1 cellular context compared by ENCODE assay signal in the genomic region with DNA sequence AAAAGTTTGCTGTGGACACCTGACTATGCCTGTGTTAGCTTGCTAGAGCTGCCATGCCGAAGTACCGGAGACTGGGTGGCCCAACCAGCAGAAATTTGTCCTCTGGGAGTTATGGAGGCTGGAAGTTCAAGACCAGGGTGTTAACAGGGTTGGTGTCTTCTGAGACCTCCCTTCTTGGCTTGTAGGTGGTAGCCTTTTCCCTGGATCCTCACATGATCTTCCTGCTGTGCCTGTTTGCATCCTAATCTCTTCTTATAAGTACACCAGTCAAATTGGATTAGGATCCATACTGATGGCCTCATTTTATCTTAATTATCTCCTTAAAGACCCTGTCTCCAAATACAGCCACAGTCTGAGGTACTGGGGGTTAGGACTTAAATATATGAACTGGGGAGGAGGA.
TF ChIP-seq lines count a peak whose summit lies in the region.

No MANE protein-coding gene starts in this region.

TF ChIP-seq in HepG2, 621 proteins besides CTCF, POLR2A, EP300 and RAD21 (continued from another document):
- TF ChIP-seq, protein P1, sequence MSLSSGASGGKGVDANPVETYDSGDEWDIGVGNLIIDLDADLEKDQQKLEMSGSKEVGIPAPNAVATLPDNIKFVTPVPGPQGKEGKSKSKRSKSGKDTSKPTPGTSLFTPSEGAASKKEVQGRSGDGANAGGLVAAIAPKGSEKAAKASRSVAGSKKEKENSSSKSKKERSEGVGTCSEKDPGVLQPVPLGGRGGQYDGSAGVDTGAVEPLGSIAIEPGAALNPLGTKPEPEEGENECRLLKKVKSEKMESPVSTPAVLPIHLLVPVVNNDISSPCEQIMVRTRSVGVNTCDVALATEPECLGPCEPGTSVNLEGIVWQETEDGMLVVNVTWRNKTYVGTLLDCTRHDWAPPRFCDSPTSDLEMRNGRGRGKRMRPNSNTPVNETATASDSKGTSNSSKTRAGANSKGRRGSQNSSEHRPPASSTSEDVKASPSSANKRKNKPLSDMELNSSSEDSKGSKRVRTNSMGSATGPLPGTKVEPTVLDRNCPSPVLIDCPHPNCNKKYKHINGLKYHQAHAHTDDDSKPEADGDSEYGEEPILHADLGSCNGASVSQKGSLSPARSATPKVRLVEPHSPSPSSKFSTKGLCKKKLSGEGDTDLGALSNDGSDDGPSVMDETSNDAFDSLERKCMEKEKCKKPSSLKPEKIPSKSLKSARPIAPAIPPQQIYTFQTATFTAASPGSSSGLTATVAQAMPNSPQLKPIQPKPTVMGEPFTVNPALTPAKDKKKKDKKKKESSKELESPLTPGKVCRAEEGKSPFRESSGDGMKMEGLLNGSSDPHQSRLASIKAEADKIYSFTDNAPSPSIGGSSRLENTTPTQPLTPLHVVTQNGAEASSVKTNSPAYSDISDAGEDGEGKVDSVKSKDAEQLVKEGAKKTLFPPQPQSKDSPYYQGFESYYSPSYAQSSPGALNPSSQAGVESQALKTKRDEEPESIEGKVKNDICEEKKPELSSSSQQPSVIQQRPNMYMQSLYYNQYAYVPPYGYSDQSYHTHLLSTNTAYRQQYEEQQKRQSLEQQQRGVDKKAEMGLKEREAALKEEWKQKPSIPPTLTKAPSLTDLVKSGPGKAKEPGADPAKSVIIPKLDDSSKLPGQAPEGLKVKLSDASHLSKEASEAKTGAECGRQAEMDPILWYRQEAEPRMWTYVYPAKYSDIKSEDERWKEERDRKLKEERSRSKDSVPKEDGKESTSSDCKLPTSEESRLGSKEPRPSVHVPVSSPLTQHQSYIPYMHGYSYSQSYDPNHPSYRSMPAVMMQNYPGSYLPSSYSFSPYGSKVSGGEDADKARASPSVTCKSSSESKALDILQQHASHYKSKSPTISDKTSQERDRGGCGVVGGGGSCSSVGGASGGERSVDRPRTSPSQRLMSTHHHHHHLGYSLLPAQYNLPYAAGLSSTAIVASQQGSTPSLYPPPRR (CRISPR knock-in tag; IDR thresholded peaks at IDR 0.05; ENCODE audit: borderline replicate concordance), result 0 out of 2 replicates have a peak, but pooled peaks have one; percentile 1
- peak; percentile 10; the same call in 1 of the 2 replicates for TF ChIP-seq RNF219 (CRISPR knock-in tag; IDR thresholded peaks at IDR 0.05)
- 0 out of 2 replicates have a peak, but pooled peaks have one; percentile 57 for TF ChIP-seq RFXAP (CRISPR knock-in tag; IDR thresholded peaks at IDR 0.05; ENCODE audit: borderline replicate concordance)
- TF ChIP-seq POLR2G (IDR thresholded peaks at IDR 0.05; ENCODE audit: low read depth, low read length), result no peak
- TF ChIP-seq SOX6 (IDR thresholded peaks at IDR 0.05), result no peak
- no peak for TF ChIP-seq SOX6 (CRISPR knock-in tag; IDR thresholded peaks at IDR 0.05)
- no peak for TF ChIP-seq DNMT3B (CRISPR knock-in tag; conservative IDR thresholded peaks at IDR 0.05)
- no peak for TF ChIP-seq AGO1 (IDR thresholded peaks at IDR 0.05; ENCODE audit: low read depth, low read length, poor library complexity, severe bottlenecking)
- 0 out of 2 replicates have a peak, but pooled peaks have one; percentile 7 for TF ChIP-seq ADNP (CRISPR knock-in tag; IDR thresholded peaks at IDR 0.05)
- TF ChIP-seq, protein P2, sequence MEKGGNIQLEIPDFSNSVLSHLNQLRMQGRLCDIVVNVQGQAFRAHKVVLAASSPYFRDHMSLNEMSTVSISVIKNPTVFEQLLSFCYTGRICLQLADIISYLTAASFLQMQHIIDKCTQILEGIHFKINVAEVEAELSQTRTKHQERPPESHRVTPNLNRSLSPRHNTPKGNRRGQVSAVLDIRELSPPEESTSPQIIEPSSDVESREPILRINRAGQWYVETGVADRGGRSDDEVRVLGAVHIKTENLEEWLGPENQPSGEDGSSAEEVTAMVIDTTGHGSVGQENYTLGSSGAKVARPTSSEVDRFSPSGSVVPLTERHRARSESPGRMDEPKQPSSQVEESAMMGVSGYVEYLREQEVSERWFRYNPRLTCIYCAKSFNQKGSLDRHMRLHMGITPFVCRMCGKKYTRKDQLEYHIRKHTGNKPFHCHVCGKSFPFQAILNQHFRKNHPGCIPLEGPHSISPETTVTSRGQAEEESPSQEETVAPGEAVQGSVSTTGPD (CRISPR knock-in tag; IDR thresholded peaks at IDR 0.05), result no peak
- no peak for TF ChIP-seq POLR2AphosphoS2 (IDR thresholded peaks at IDR 0.05; ENCODE audit: low read depth, low read length)
- TF ChIP-seq ATF2 (CRISPR knock-in tag; IDR thresholded peaks at IDR 0.05), result no peak
- no peak for TF ChIP-seq ZNF33A (CRISPR knock-in tag; IDR thresholded peaks at IDR 0.05; ENCODE audit: borderline replicate concordance)
- 0 out of 2 replicates have a peak, but pooled peaks have one; percentile 54 for TF ChIP-seq ZNF468 (CRISPR knock-in tag; IDR thresholded peaks at IDR 0.05)
- no peak for TF ChIP-seq KDM3A (CRISPR knock-in tag; IDR thresholded peaks at IDR 0.05; ENCODE audit: low read depth)
- no peak for TF ChIP-seq ZNF460 (CRISPR knock-in tag; IDR thresholded peaks at IDR 0.05; ENCODE audit: borderline replicate concordance)
- TF ChIP-seq SRF (IDR thresholded peaks at IDR 0.05; ENCODE audit: low read depth, low read length), result no peak
- TF ChIP-seq MTA3 (CRISPR knock-in tag; IDR thresholded peaks at IDR 0.05), result no peak
- TF ChIP-seq CHD4 (IDR thresholded peaks at IDR 0.05; ENCODE audit: borderline replicate concordance, low read length), result no peak
- no peak for TF ChIP-seq ZNF510 (CRISPR knock-in tag; IDR thresholded peaks at IDR 0.05; ENCODE audit: low read depth)
- no peak for TF ChIP-seq ZNF34 (CRISPR knock-in tag; IDR thresholded peaks at IDR 0.05; ENCODE audit: borderline replicate concordance)
- no peak for TF ChIP-seq JARID2 (CRISPR knock-in tag; IDR thresholded peaks at IDR 0.05; ENCODE audit: insufficient replicate concordance)
- no peak for TF ChIP-seq HMG20A (CRISPR knock-in tag; IDR thresholded peaks at IDR 0.05; ENCODE audit: borderline replicate concordance)
- TF ChIP-seq ZNF124 (CRISPR knock-in tag; IDR thresholded peaks at IDR 0.05), result no peak
- TF ChIP-seq NFYB (CRISPR knock-in tag; IDR thresholded peaks at IDR 0.05), result no peak
- TF ChIP-seq FLYWCH1 (CRISPR knock-in tag; IDR thresholded peaks at IDR 0.05), result no peak
- no peak for TF ChIP-seq ZNF207 (IDR thresholded peaks at IDR 0.05; ENCODE audit: borderline replicate concordance)
- no peak for TF ChIP-seq ZNF432 (CRISPR knock-in tag; IDR thresholded peaks at IDR 0.05; ENCODE audit: borderline replicate concordance)
- TF ChIP-seq ZMAT5 (CRISPR knock-in tag; IDR thresholded peaks at IDR 0.05; ENCODE audit: borderline replicate concordance, low read depth), result no peak
- TF ChIP-seq MAZ (IDR thresholded peaks at IDR 0.05; ENCODE audit: borderline replicate concordance, low read depth, low read length), result no peak
- TF ChIP-seq MAZ (CRISPR knock-in tag; IDR thresholded peaks at IDR 0.05; ENCODE audit: low read depth), result no peak
- 0 out of 2 replicates have a peak, but pooled peaks have one; percentile 13 for TF ChIP-seq ISL2 (CRISPR knock-in tag; IDR thresholded peaks at IDR 0.05)
- no peak for TF ChIP-seq JUNB (CRISPR knock-in tag; IDR thresholded peaks at IDR 0.05; ENCODE audit: borderline replicate concordance)
- no peak for TF ChIP-seq CCAR2 (optimal IDR thresholded peaks at IDR 0.05; ENCODE audit: low read depth, low read length)
- no peak for TF ChIP-seq PHF8 (CRISPR knock-in tag; IDR thresholded peaks at IDR 0.05)
- no peak for TF ChIP-seq ZNF710 (CRISPR knock-in tag; IDR thresholded peaks at IDR 0.05; ENCODE audit: borderline replicate concordance)
TF ChIP-seq in HepG2: peak in this region for 6.
